In the genomic region with DNA sequence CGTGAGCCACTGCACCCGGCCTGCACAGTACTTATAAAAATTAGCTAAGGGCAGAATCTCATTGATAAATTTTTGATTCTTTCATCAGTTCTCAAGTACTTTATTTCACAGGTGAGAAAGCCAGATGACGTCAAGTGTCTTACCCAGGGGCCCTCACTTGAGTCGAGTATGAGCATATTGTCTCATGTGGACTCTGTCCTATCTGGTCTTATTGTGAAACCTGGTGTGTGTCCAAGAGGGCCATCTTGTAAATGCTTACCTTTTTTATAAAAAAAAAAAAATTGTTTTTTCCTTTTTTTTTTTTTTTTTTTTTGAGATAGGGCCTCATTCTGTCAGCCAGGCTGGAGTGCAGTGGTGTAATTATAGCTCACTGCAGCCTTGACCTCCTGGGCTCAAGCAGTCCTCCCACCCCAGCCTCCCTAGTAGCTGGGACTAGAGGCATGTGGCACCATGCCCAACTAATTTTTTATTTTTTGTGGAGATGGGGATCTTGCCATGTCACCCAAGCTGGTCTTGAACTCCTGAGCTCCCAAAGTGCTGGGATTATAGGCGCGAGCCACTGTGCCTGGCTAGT, we compare ENCODE assay signal across 18 cellular contexts.
"Had no signal": no experiment of that assay in that cellular context is flagged by ENCODE, and none has a peak within 500 bp of the region (broad histone marks: within the 10 kb centered on the region; RNA-seq: fewer than 3 reads in every experiment).

No MANE protein-coding gene starts in this region.

- H3K27ac ChIP-seq: colonic mucosa, lower lobe of right lung had no signal

- H3K9me3 ChIP-seq: colonic mucosa, heart right ventricle, lower lobe of right lung, tibial nerve had no signal

- H3K36me3 Mint-ChIP-seq: natural killer cell had no signal

- H3K27ac Mint-ChIP-seq: activated CD8-positive, alpha-beta T cell treated with anti-CD3 and anti-CD28 coated beads for 36 hours; activated naive CD4-positive, alpha-beta T cell treated with anti-CD3 and anti-CD28 coated beads, Interleukin-2, amount 10 ng/mL, durations not matched to agents 7 days and 5 days; natural killer cell; progenitor cell of endocrine pancreas had no signal

- H3K9me3 Mint-ChIP-seq: activated CD8-positive, alpha-beta T cell treated with anti-CD3 and anti-CD28 coated beads for 36 hours; activated naive CD4-positive, alpha-beta T cell treated with anti-CD3 and anti-CD28 coated beads, Interleukin-2, amount 10 ng/mL, durations not matched to agents 7 days and 5 days; natural killer cell had no signal

- H3K4me3 ChIP-seq: colonic mucosa, heart right ventricle, lower lobe of right lung, tibial nerve had no signal

- FAIRE-seq: endothelial cell of umbilical vein had no signal

- H3K27me3 Mint-ChIP-seq: activated CD8-positive, alpha-beta T cell treated with anti-CD3 and anti-CD28 coated beads for 36 hours; activated naive CD4-positive, alpha-beta T cell treated with anti-CD3 and anti-CD28 coated beads, Interleukin-2, amount 10 ng/mL, durations not matched to agents 7 days and 5 days; progenitor cell of endocrine pancreas had no signal

- DNase-seq: activated CD8-positive, alpha-beta memory T cell treated with anti-CD3 and anti-CD28 coated beads, Interleukin-2, amount 50 U/mL, for 4 hours; activated CD8-positive, alpha-beta T cell treated with anti-CD3 and anti-CD28 coated beads for 36 hours; activated naive CD4-positive, alpha-beta T cell treated with anti-CD3 and anti-CD28 coated beads, Interleukin-2, amount 10 ng/mL, durations not matched to agents 7 days and 5 days; caudate nucleus; colonic mucosa; effector CD4-positive, alpha-beta T cell; foreskin melanocyte; heart right ventricle; islet precursor cell; lower lobe of right lung; natural killer cell; occipital lobe; stimulated activated CD4-positive, alpha-beta T cell treated with anti-CD3 and anti-CD28 coated beads, Interleukin-15, amount 100 ng/mL, for 24 hours; stimulated activated CD4-positive, alpha-beta T cell treated with anti-CD3 and anti-CD28 coated beads, Interleukin-4, amount 100 ng/mL, for 4 hours; T1000 had no signal

- H3K27me3 ChIP-seq: colonic mucosa, heart right ventricle, tibial nerve had no signal

- ATAC-seq: activated CD8-positive, alpha-beta T cell treated with anti-CD3 and anti-CD28 coated beads for 36 hours; heart right ventricle; lower lobe of right lung; natural killer cell had no signal

- H3K4me3 Mint-ChIP-seq: activated CD8-positive, alpha-beta T cell treated with anti-CD3 and anti-CD28 coated beads for 36 hours; activated naive CD4-positive, alpha-beta T cell treated with anti-CD3 and anti-CD28 coated beads, Interleukin-2, amount 10 ng/mL, durations not matched to agents 7 days and 5 days; natural killer cell had no signal
